In the genomic region with DNA sequence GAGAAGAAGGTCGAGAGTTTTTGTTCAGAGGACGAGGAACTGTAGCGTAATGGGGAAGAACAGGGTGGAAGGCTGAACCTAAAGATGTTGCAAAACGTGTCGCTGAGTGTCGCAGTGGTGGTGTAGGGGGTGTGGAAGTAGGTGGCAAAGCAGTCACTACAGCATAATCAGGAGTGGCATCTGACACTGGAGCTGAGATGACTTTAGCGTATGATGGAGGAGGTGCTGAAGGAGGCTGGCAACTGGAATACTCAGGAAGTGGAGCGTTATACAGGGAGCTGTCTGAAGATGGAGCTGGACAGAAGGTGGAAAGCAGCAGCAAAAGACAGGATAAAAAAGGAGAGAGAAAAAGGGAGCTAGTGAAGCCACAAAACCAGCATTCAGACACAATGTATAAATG, we compare ENCODE assay signal across 13 cellular contexts.
A peak's percentile ranks its signal among the peaks of the same experiment; 100 is the strongest.
DNase-seq lines count a peak whose midpoint lies in the region; TF ChIP-seq lines count a peak whose summit lies in the region.
"Had no signal": no experiment of that assay in that cellular context is flagged by ENCODE, and none has a peak within 500 bp of the region (broad histone marks: within the 10 kb centered on the region; RNA-seq: fewer than 3 reads in every experiment).

No MANE protein-coding gene starts in this region.

- peaks cover 26% of the 10 kb centered on the region for H3K36me3 Mint-ChIP-seq in progenitor cell of endocrine pancreas (ENCODE audit: insufficient read depth)
- H3K36me3 Mint-ChIP-seq: activated naive CD8-positive, alpha-beta T cell had no signal

- H3K9ac ChIP-seq in Karpas-422 (ENCODE audit: low read length) = no peak overlapping the region

- no peak overlapping the region for H3K4me3 Mint-ChIP-seq in progenitor cell of endocrine pancreas (ENCODE audit: low read depth)
- H3K4me3 Mint-ChIP-seq: activated naive CD8-positive, alpha-beta T cell; dendritic cell treated with granulocyte-macrophage colony-stimulating factor and Interleukin-4, amounts not matched to agents 40 ng/mL and 50 ng/mL, for 4 days had no signal

- H3K4me3 ChIP-seq in NB4 (ENCODE audit: low read depth, low read length) (no peak overlapping the region), choroid plexus epithelial cell (ENCODE audit: low read depth, low read length) (no peak overlapping the region), Karpas-422 (ENCODE audit: low read length) (no peak overlapping the region)
- H3K4me3 ChIP-seq: lung, SJCRH30 had no signal

- H3K9me3 Mint-ChIP-seq in progenitor cell of endocrine pancreas (ENCODE audit: low read depth) = no peaks in the 10 kb centered on the region
- H3K9me3 Mint-ChIP-seq: dendritic cell treated with granulocyte-macrophage colony-stimulating factor and Interleukin-4, amounts not matched to agents 40 ng/mL and 50 ng/mL, for 4 days had no signal

- no peak overlapping the region for H2AFZ ChIP-seq in Karpas-422 (ENCODE audit: low read length)

- H3K79me2 ChIP-seq in Karpas-422 (ENCODE audit: low read length) = no peaks in the 10 kb centered on the region

- peak overlapping the region; percentile 29 for H3K27ac Mint-ChIP-seq in progenitor cell of endocrine pancreas
- H3K27ac Mint-ChIP-seq: activated naive CD8-positive, alpha-beta T cell; dendritic cell treated with granulocyte-macrophage colony-stimulating factor and Interleukin-4, amounts not matched to agents 40 ng/mL and 50 ng/mL, for 4 days had no signal

- H3K36me3 ChIP-seq in Karpas-422 (ENCODE audit: insufficient read depth, low read length) = no peaks in the 10 kb centered on the region

- no peaks in the 10 kb centered on the region for H3K9me3 ChIP-seq in Karpas-422 (ENCODE audit: low read length)
- H3K9me3 ChIP-seq: SJCRH30 had no signal

- DNase-seq in ELR (ENCODE audit: low read depth) (peak; percentile 10), NB4 (ENCODE audit: low read depth) (peak; percentile 20), choroid plexus epithelial cell (ENCODE audit: low read depth) (no peak), progenitor cell of endocrine pancreas (ENCODE audit: low spot score, unreplicated experiment) (no peak), Karpas-422 (no peak), iPS-NIHi7 (ENCODE audit: extremely low spot score) (no peak), mesenteric fat pad (ENCODE audit: low spot score) (no peak)
- DNase-seq: NCI-H69 had no signal

- H3K4me2 ChIP-seq in Karpas-422 (ENCODE audit: low read depth, low read length, poor library complexity, severe bottlenecking) = no peak overlapping the region

- no peaks in the 10 kb centered on the region for H3K9me2 ChIP-seq in Karpas-422 (replicated peaks; ENCODE audit: insufficient read depth, low read length)

- no peaks in the 10 kb centered on the region for H3K4me1 ChIP-seq in Karpas-422 (ENCODE audit: low read length)
- H3K4me1 ChIP-seq: SJCRH30 had no signal

- no peak for TF ChIP-seq CTCF in NB4 (IDR thresholded peaks at IDR 0.05; ENCODE audit: low read depth, low read length)
- TF ChIP-seq CTCF in choroid plexus epithelial cell (conservative IDR thresholded peaks at IDR 0.05; ENCODE audit: low read depth, low read length) = peak; percentile 22
- TF ChIP-seq CTCF in progenitor cell of endocrine pancreas (IDR thresholded peaks at IDR 0.05; ENCODE audit: unreplicated experiment) = no peak

- TF ChIP-seq POLR2A in NB4 (IDR thresholded peaks at IDR 0.05; ENCODE audit: extremely low read depth, insufficient read length) = no peak

- no peak overlapping the region for H3K27ac ChIP-seq in Karpas-422 (ENCODE audit: low read length)
- H3K27ac ChIP-seq: SJCRH30, VCaP had no signal

- H3K27me3 Mint-ChIP-seq in progenitor cell of endocrine pancreas = no peaks in the 10 kb centered on the region
- H3K27me3 Mint-ChIP-seq: activated naive CD8-positive, alpha-beta T cell; dendritic cell treated with granulocyte-macrophage colony-stimulating factor and Interleukin-4, amounts not matched to agents 40 ng/mL and 50 ng/mL, for 4 days had no signal

- no peaks in the 10 kb centered on the region for H3K27me3 ChIP-seq in Karpas-422 (ENCODE audit: low read length)
- H3K27me3 ChIP-seq: SJCRH30 had no signal

- H3K4me1 Mint-ChIP-seq in progenitor cell of endocrine pancreas (ENCODE audit: low read depth) = no peaks in the 10 kb centered on the region

- H4K20me1 ChIP-seq in Karpas-422 (ENCODE audit: insufficient read depth, low read depth, low read length) = no peaks in the 10 kb centered on the region

Comparison
In these comparisons a context has a peak if more than half of its experiments do, and no peak if none do; other contexts are left out.
1. DNase-seq: peak in ELR (single experiment) and NB4 (single experiment); none in choroid plexus epithelial cell (single experiment), progenitor cell of endocrine pancreas (single experiment), Karpas-422 (single experiment), iPS-NIHi7 (single experiment) and mesenteric fat pad (single experiment).